In genomic region chr5:83096660-83097334, GRCh38 we compare ENCODE assay signal across 2 cellular contexts.
TF ChIP-seq lines count a peak whose summit lies in the region.

No MANE protein-coding gene starts in this region.

TF ChIP-seq in IMR-90, 13 proteins besides CTCF, POLR2A, EP300 and RAD21:
- no peak for TF ChIP-seq MAZ (IDR thresholded peaks at IDR 0.05; ENCODE audit: borderline replicate concordance, low read depth, low read length)
- no peak for TF ChIP-seq SMC3 (IDR thresholded peaks at IDR 0.05; ENCODE audit: low read depth, low read length)
- TF ChIP-seq MXI1 (IDR thresholded peaks at IDR 0.05; ENCODE audit: borderline replicate concordance, low read depth, low read length) = no peak
- no peak for TF ChIP-seq ELK1 (IDR thresholded peaks at IDR 0.05; ENCODE audit: borderline replicate concordance, low read depth, low read length)
- no peak for TF ChIP-seq CEBPB (IDR thresholded peaks at IDR 0.05; ENCODE audit: low read depth, low read length)
- no peak for TF ChIP-seq RCOR1 (IDR thresholded peaks at IDR 0.05; ENCODE audit: insufficient replicate concordance, low read length)
- TF ChIP-seq USF2 (IDR thresholded peaks at IDR 0.05; ENCODE audit: low read depth, low read length) = no peak
- no peak for TF ChIP-seq FOS (IDR thresholded peaks at IDR 0.05; ENCODE audit: low read depth, low read length)
- TF ChIP-seq MAFK (IDR thresholded peaks at IDR 0.05; ENCODE audit: low read depth, low read length) = no peak
- no peak for TF ChIP-seq CHD1 (IDR thresholded peaks at IDR 0.05; ENCODE audit: low read depth, low read length)
- no peak for TF ChIP-seq RFX5 (IDR thresholded peaks at IDR 0.05; ENCODE audit: low read depth, low read length)
- TF ChIP-seq NFE2L2 (IDR thresholded peaks at IDR 0.05; ENCODE audit: low read depth, low read length) = no peak
- no peak for TF ChIP-seq BHLHE40 (IDR thresholded peaks at IDR 0.05; ENCODE audit: low read depth, low read length)
TF ChIP-seq in IMR-90: peak in this region for 0.

TF ChIP-seq in K562, 482 proteins besides CTCF, POLR2A, EP300 and RAD21:
- no peak for TF ChIP-seq RBBP5 (IDR thresholded peaks at IDR 0.05; ENCODE audit: borderline replicate concordance, insufficient read depth, low read length, poor library complexity, severe bottlenecking)
- TF ChIP-seq IRF9 (tag; IDR thresholded peaks at IDR 0.05) = no peak
- TF ChIP-seq REST (CRISPR knock-in tag; IDR thresholded peaks at IDR 0.05; ENCODE audit: low read depth) = no peak
- no peak for TF ChIP-seq ZFPM2 (CRISPR knock-in tag; IDR thresholded peaks at IDR 0.05)
- TF ChIP-seq GTF2F1 (IDR thresholded peaks at IDR 0.05; ENCODE audit: low read depth, low read length) = no peak
- no peak for TF ChIP-seq ZEB2 (IDR thresholded peaks at IDR 0.05)
- TF ChIP-seq ZNF124 (CRISPR knock-in tag; IDR thresholded peaks at IDR 0.05) = no peak
- no peak for TF ChIP-seq FOXO4 (CRISPR knock-in tag; IDR thresholded peaks at IDR 0.05)
- no peak for TF ChIP-seq USF1 (CRISPR knock-in tag; IDR thresholded peaks at IDR 0.05)
- no peak for TF ChIP-seq CTCFL (IDR thresholded peaks at IDR 0.05; ENCODE audit: borderline replicate concordance, insufficient read depth, low read depth, low read length, poor library complexity, severe bottlenecking)
TF ChIP-seq in K562: peak in this region for 0.
